Comparison of ENCODE assay signal across 2 cellular contexts in genomic region chr7:155805826-155806095, GRCh38.
TF ChIP-seq lines count a peak whose summit lies in the region.

No MANE protein-coding gene starts in this region.

TF ChIP-seq in SK-N-SH, 30 proteins besides CTCF, POLR2A, EP300 and RAD21:
- TF ChIP-seq REST (IDR thresholded peaks at IDR 0.05; ENCODE audit: low read depth, low read length) = no peak

TF ChIP-seq in SK-N-SH treated with all-trans-retinoic acid at 6 μM for 48 hours, 23 proteins besides CTCF, POLR2A, EP300 and RAD21 (continued from another document):
- no peak for TF ChIP-seq POU6F1 (CRISPR knock-in tag; IDR thresholded peaks at IDR 0.05; ENCODE audit: borderline replicate concordance, low read depth)
- no peak for TF ChIP-seq ZFP3 (CRISPR knock-in tag; IDR thresholded peaks at IDR 0.05)
- TF ChIP-seq TSHZ2 (CRISPR knock-in tag; IDR thresholded peaks at IDR 0.05) = no peak
- TF ChIP-seq CREB5 (CRISPR knock-in tag; IDR thresholded peaks at IDR 0.05; ENCODE audit: low read depth) = no peak
- no peak for TF ChIP-seq ZC3H10 (CRISPR knock-in tag; IDR thresholded peaks at IDR 0.05)
- TF ChIP-seq ZFP30 (CRISPR knock-in tag; IDR thresholded peaks at IDR 0.05) = no peak
- TF ChIP-seq ZNF565 (CRISPR knock-in tag; conservative IDR thresholded peaks at IDR 0.05; ENCODE audit: low read depth) = no peak
- TF ChIP-seq PPARA (CRISPR knock-in tag; IDR thresholded peaks at IDR 0.05; ENCODE audit: borderline replicate concordance) = no peak
